16 cellular contexts compared by ENCODE assay signal in genomic region chr13:29885967-29886366, GRCh38. TPM values are rescaled to one million over a fixed set of nuclear protein-coding genes. Genes with fewer than 3 reads are reported as not detected.
DNase-seq lines count a peak whose midpoint lies in the region; FAIRE-seq and TF ChIP-seq lines count a peak whose summit lies in the region.
"Had no signal": no experiment of that assay in that cellular context is flagged by ENCODE, and none has a peak within 500 bp of the region (broad histone marks: within the 10 kb centered on the region; RNA-seq: fewer than 3 reads in every experiment).

No MANE protein-coding gene starts in this region.

- H3K36me3 Mint-ChIP-seq in activated CD4-positive, alpha-beta T cell treated with anti-CD3 and anti-CD28 coated beads, Interleukin-2, amount 10 ng/mL, durations not matched to agents 24 days and 14 days (ENCODE audit: low read depth), result no peaks in the 10 kb centered on the region
- no peaks in the 10 kb centered on the region for H3K36me3 Mint-ChIP-seq in CD8-positive, alpha-beta memory T cell
- H3K36me3 Mint-ChIP-seq in activated naive CD8-positive, alpha-beta T cell treated with anti-CD3 and anti-CD28 coated beads for 36 hours, result no peaks in the 10 kb centered on the region
- no peaks in the 10 kb centered on the region for H3K36me3 Mint-ChIP-seq in nephron progenitor cell (ENCODE audit: low read depth)

- H3K4me3 ChIP-seq in CD8-positive, alpha-beta memory T cell (ENCODE audit: low read length), result no peak overlapping the region
- H3K4me3 ChIP-seq in small intestine (ENCODE audit: low read depth in 1 of 2, low read length in 2 of 2), result no peak overlapping the region
- H3K4me3 ChIP-seq: K562 had no signal

- H3K27me3 Mint-ChIP-seq in activated CD4-positive, alpha-beta T cell treated with anti-CD3 and anti-CD28 coated beads, Interleukin-2, amount 10 ng/mL, durations not matched to agents 24 days and 14 days, result peaks cover under 1% of the 10 kb centered on the region
- peaks cover 0 to 2% of the 10 kb centered on the region in 2 donors for H3K27me3 Mint-ChIP-seq in CD8-positive, alpha-beta memory T cell
- H3K27me3 Mint-ChIP-seq in activated naive CD8-positive, alpha-beta T cell treated with anti-CD3 and anti-CD28 coated beads for 36 hours, result no peaks in the 10 kb centered on the region
- no peaks in the 10 kb centered on the region for H3K27me3 Mint-ChIP-seq in nephron progenitor cell (ENCODE audit: low read depth, poor library complexity)

- H3K4me1 ChIP-seq in CD8-positive, alpha-beta memory T cell (ENCODE audit: insufficient read depth, low read length), result no peaks in the 10 kb centered on the region
- H3K4me1 ChIP-seq in small intestine (ENCODE audit: control insufficient read depth in 2 of 2, insufficient read depth in 1 of 2, low read depth in 1 of 2, low read length in 1 of 2), result peaks cover 0 to 2% of the 10 kb centered on the region in 2 donors

- no peaks in the 10 kb centered on the region for H3K9me3 ChIP-seq in CD8-positive, alpha-beta memory T cell (ENCODE audit: low read length)
- H3K9me3 ChIP-seq in small intestine (ENCODE audit: control insufficient read depth, low read depth), result no peaks in the 10 kb centered on the region

- H3K27ac Mint-ChIP-seq in activated CD4-positive, alpha-beta T cell treated with anti-CD3 and anti-CD28 coated beads, Interleukin-2, amount 10 ng/mL, durations not matched to agents 24 days and 14 days, result peak overlapping the region; percentile 5
- H3K27ac Mint-ChIP-seq in CD8-positive, alpha-beta memory T cell, result peak overlapping the region in 6 of 8 donors; percentile 30 to 76 (median 55)
- H3K27ac Mint-ChIP-seq in activated naive CD8-positive, alpha-beta T cell treated with anti-CD3 and anti-CD28 coated beads for 36 hours, result peak overlapping the region; percentile 68
- H3K27ac Mint-ChIP-seq in nephron progenitor cell, result peak overlapping the region; percentile 50
- H3K27ac Mint-ChIP-seq: HFFc6 had no signal

- no peaks in the 10 kb centered on the region for H3K36me3 ChIP-seq in CD8-positive, alpha-beta memory T cell (ENCODE audit: insufficient read depth, low read length)
- H3K36me3 ChIP-seq in small intestine (ENCODE audit: control insufficient read depth in 2 of 2, insufficient read depth in 2 of 2, low read length in 2 of 2), result no peaks in the 10 kb centered on the region

- WGBS in small intestine, 3 donors, result 67 to 92% (median 90%) methylated on average over 1 of the region's 1 CpG

- no peak for DNase-seq in activated CD4-positive, alpha-beta T cell treated with anti-CD3 and anti-CD28 coated beads, Interleukin-2, amount 10 ng/mL, durations not matched to agents 24 days and 14 days
- no peak for DNase-seq in activated CD4-positive, alpha-beta T cell treated with anti-CD3 and anti-CD28 coated beads for 4 hours
- no peak for DNase-seq in CD8-positive, alpha-beta memory T cell
- DNase-seq in activated naive CD8-positive, alpha-beta T cell treated with anti-CD3 and anti-CD28 coated beads for 36 hours, result no peak
- no peak for DNase-seq in nephron progenitor cell
- DNase-seq in small intestine, result no peak
- no peak for DNase-seq in NCI-H526 treated with DMSO at 0.1 percent for 48 hours (lab: John Stamatoyannopoulos, UW)
- DNase-seq in T1000 (lab: John Stamatoyannopoulos, UW), result no peak
- DNase-seq: HFFc6, NCI-H1105, NCI-H1694, NCI-H2081 treated with DMSO at 0.1 percent for 48 hours, NCI-H446 treated with DMSO at 0.1 percent for 48 hours had no signal

- peaks cover 28% of the 10 kb centered on the region for H3K4me1 Mint-ChIP-seq in activated CD4-positive, alpha-beta T cell treated with anti-CD3 and anti-CD28 coated beads, Interleukin-2, amount 10 ng/mL, durations not matched to agents 24 days and 14 days
- peaks cover 15 to 22% (median 20%) of the 10 kb centered on the region in 3 donors for H3K4me1 Mint-ChIP-seq in CD8-positive, alpha-beta memory T cell
- peaks cover 12% of the 10 kb centered on the region for H3K4me1 Mint-ChIP-seq in activated naive CD8-positive, alpha-beta T cell treated with anti-CD3 and anti-CD28 coated beads for 36 hours
- peaks cover 53% of the 10 kb centered on the region for H3K4me1 Mint-ChIP-seq in nephron progenitor cell

- no peak overlapping the region for H3K27ac ChIP-seq in CD8-positive, alpha-beta memory T cell (ENCODE audit: low read depth, low read length)
- no peak overlapping the region for H3K27ac ChIP-seq in small intestine (ENCODE audit: low read depth in 1 of 2, low read length in 1 of 2)

- CTCF ChIA-PET in CD8-positive, alpha-beta memory T cell (lab: Charles Lee), result no interaction called here

- H3K4me3 Mint-ChIP-seq in activated CD4-positive, alpha-beta T cell treated with anti-CD3 and anti-CD28 coated beads, Interleukin-2, amount 10 ng/mL, durations not matched to agents 24 days and 14 days, result no peak overlapping the region
- H3K4me3 Mint-ChIP-seq in CD8-positive, alpha-beta memory T cell, result peak overlapping the region in 6 of 7 donors; percentile 12 to 68 (median 42)
- no peak overlapping the region for H3K4me3 Mint-ChIP-seq in activated naive CD8-positive, alpha-beta T cell treated with anti-CD3 and anti-CD28 coated beads for 36 hours
- H3K4me3 Mint-ChIP-seq in nephron progenitor cell, result no peak overlapping the region
- H3K4me3 Mint-ChIP-seq: HFFc6 had no signal

- POLR2A ChIA-PET in CD8-positive, alpha-beta memory T cell (lab: Charles Lee), result no interaction called here

- intact Hi-C loops in activated CD4-positive, alpha-beta T cell treated with anti-CD3 and anti-CD28 coated beads, Interleukin-2, amount 10 ng/mL, durations not matched to agents 24 days and 14 days (cut with micrococcal nuclease), result no loop called here

- no peaks in the 10 kb centered on the region for H3K27me3 ChIP-seq in CD8-positive, alpha-beta memory T cell (ENCODE audit: insufficient read depth, low read length, poor library complexity, severe bottlenecking)
- no peaks in the 10 kb centered on the region for H3K27me3 ChIP-seq in small intestine (ENCODE audit: control insufficient read depth in 2 of 2, insufficient read depth in 2 of 2, low read length in 2 of 2)

- H3K9me3 Mint-ChIP-seq in activated CD4-positive, alpha-beta T cell treated with anti-CD3 and anti-CD28 coated beads, Interleukin-2, amount 10 ng/mL, durations not matched to agents 24 days and 14 days, result no peaks in the 10 kb centered on the region
- H3K9me3 Mint-ChIP-seq in CD8-positive, alpha-beta memory T cell, result no peaks in the 10 kb centered on the region
- H3K9me3 Mint-ChIP-seq in activated naive CD8-positive, alpha-beta T cell treated with anti-CD3 and anti-CD28 coated beads for 36 hours, result no peaks in the 10 kb centered on the region
- H3K9me3 Mint-ChIP-seq in nephron progenitor cell, result no peaks in the 10 kb centered on the region
- H3K9me3 Mint-ChIP-seq: HFFc6 had no signal

- no peak for TF ChIP-seq CTCF in nephron progenitor cell (IDR thresholded peaks at IDR 0.05)

- FAIRE-seq in small intestine (lab: Jason Lieb, UNC), result no peak
- FAIRE-seq: A204.1, D721Med, K562 had no signal

RNA-seq across cellular contexts. Expression of gene UBL3, which starts 35.5 kb away (rescaled TPM):
- 9.5 and 10.1 TPM in 2 replicates for total RNA-seq in activated CD4-positive, alpha-beta T cell treated with anti-CD3 and anti-CD28 coated beads, Interleukin-2, amount 10 ng/mL, durations not matched to agents 24 days and 14 days
- 10 to 100 TPM; 15.0 to 15.2 TPM for total RNA-seq in CD8-positive, alpha-beta memory T cell
- 37.0 TPM for polyA plus RNA-seq in CD8-positive, alpha-beta memory T cell
- 1 to 10 TPM; 7.7 to 8.0 TPM for total RNA-seq in activated naive CD8-positive, alpha-beta T cell treated with anti-CD3 and anti-CD28 coated beads for 36 hours
- polyA plus RNA-seq in small intestine, result 10 to 100 TPM; 20.6 to 46.7 (median 45.2) TPM

Comparison
In these comparisons a context has a peak if more than half of its experiments do, and no peak if none do; other contexts are left out.
1. H3K27ac Mint-ChIP-seq: peak in every context shown above with its lines; median percentile 68 in activated naive CD8-positive, alpha-beta T cell treated with anti-CD3 and anti-CD28 coated beads for 36 hours; 55 in CD8-positive, alpha-beta memory T cell; 50 in nephron progenitor cell; 5 in activated CD4-positive, alpha-beta T cell treated with anti-CD3 and anti-CD28 coated beads, Interleukin-2, amount 10 ng/mL, durations not matched to agents 24 days and 14 days.
2. H3K4me3 Mint-ChIP-seq: peak in CD8-positive, alpha-beta memory T cell (6 of 7); none in activated CD4-positive, alpha-beta T cell treated with anti-CD3 and anti-CD28 coated beads, Interleukin-2, amount 10 ng/mL, durations not matched to agents 24 days and 14 days (single experiment), activated naive CD8-positive, alpha-beta T cell treated with anti-CD3 and anti-CD28 coated beads for 36 hours (single experiment) and nephron progenitor cell (single experiment).